ENCODE assay signal across 8 cellular contexts in the genomic region with DNA sequence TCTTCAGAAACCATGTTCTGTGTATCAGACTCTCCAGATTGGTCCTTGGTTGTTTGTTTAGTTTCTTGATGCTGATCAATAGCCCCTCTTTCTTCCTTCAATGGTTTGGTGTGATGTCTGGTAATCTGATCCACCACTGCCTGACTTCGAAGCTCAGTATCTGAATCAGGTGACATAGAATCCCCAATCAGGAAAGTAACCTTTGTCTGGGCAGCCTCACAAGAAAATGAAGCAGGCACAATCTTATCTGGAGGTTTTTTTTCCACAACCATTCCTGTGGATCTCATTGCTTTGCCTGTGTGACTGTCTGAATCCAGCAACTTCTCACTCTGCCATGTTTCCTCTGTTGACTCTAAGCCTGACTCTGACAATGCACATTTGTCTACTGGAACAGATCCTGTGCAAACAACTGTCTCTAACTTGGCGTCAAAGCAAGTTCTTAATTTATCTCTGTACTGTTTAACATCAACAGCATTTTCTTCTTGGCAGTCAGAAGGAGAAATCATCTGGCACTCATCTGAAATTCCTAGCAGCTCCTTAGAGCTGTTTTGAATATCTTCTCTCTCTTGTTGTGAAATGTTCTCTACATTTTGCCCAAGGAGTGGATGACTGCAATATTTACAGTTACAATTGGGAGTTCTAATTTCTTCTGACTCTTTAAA. TPM values are rescaled to one million over a fixed set of nuclear protein-coding genes. Genes with fewer than 3 reads are reported as not detected.
DNase-seq lines count a peak whose midpoint lies in the region; ATAC-seq and TF ChIP-seq lines count a peak whose summit lies in the region.

No MANE protein-coding gene starts in this region.

- H3K9me3 ChIP-seq in PC-3 (ENCODE audit: low read length) (no peaks in the 10 kb centered on the region), neural progenitor cell (ENCODE audit: low read depth) (no peaks in the 10 kb centered on the region), T-helper 17 cell (ENCODE audit: control insufficient read depth, low read length, poor library complexity, severe bottlenecking) (no peaks in the 10 kb centered on the region)

- H3K4me3 ChIP-seq in AG10803 (ENCODE audit: low read length) (no peak overlapping the region; the same call in 1 of the 2 replicates), PC-3 (ENCODE audit: low read length) (no peak overlapping the region), fibroblast of villous mesenchyme (ENCODE audit: low read depth, low read length) (no peak overlapping the region), neural progenitor cell (no peak overlapping the region)

- H3K27ac Mint-ChIP-seq in neural progenitor cell (no peak overlapping the region), T-helper 17 cell (no peak overlapping the region)

- POLR2A ChIA-PET in PC-3 (lab: Charles Lee; ENCODE audit: unreplicated experiment), result no interaction called here

- intact Hi-C loops in PC-3 (cut with micrococcal nuclease), result loop anchor here (10.0 kb wide), 1 partner anchor 77 kb away; no protein-coding TSS in a partner anchor

- H3K27ac ChIP-seq in PC-3 (ENCODE audit: low read length) (no peak overlapping the region), neural progenitor cell (peak overlapping the region; percentile 33)

- no peaks in the 10 kb centered on the region for H3K9me3 Mint-ChIP-seq in neural progenitor cell

- ATAC-seq in PC-3 (peak; percentile 86), T-helper 17 cell (no peak), GM19351 (IDR thresholded peaks at IDR 0.05; ENCODE audit: unreplicated experiment) (no peak)

- BruUV-seq in PC-3 (replicated peaks; lab: Mats Ljungman, UMichigan), result TSS peak; percentile 32

- H3K79me2 ChIP-seq in PC-3 (ENCODE audit: low read length), result no peaks in the 10 kb centered on the region
- H3K79me2 ChIP-seq in neural progenitor cell (ENCODE audit: low read depth), result no peaks in the 10 kb centered on the region

- H3K36me3 Mint-ChIP-seq in neural progenitor cell (peaks cover 32% of the 10 kb centered on the region), T-helper 17 cell (ENCODE audit: low read depth) (peaks cover 11% of the 10 kb centered on the region)

- peaks cover 6% of the 10 kb centered on the region; the same call in 1 of the 2 replicates for H3K36me3 ChIP-seq in PC-3 (ENCODE audit: low read depth, low read length)
- H3K36me3 ChIP-seq in neural progenitor cell, result peaks cover 6% of the 10 kb centered on the region

- H3K4me1 ChIP-seq in PC-3 (ENCODE audit: insufficient read depth, low read length) (no peaks in the 10 kb centered on the region), neural progenitor cell (peaks cover 11% of the 10 kb centered on the region)

- H3K4me3 Mint-ChIP-seq in neural progenitor cell (no peak overlapping the region), T-helper 17 cell (no peak overlapping the region)

- CTCF ChIA-PET in PC-3 (lab: Charles Lee), result no interaction called here

- no peaks in the 10 kb centered on the region for H4K20me1 ChIP-seq in PC-3 (ENCODE audit: low read length)
- H4K20me1 ChIP-seq in neural progenitor cell (ENCODE audit: low read depth), result no peaks in the 10 kb centered on the region

- H3K27me3 Mint-ChIP-seq in neural progenitor cell (ENCODE audit: insufficient read depth, low read depth), result no peaks in the 10 kb centered on the region
- no peaks in the 10 kb centered on the region for H3K27me3 Mint-ChIP-seq in T-helper 17 cell

- H3K4me2 ChIP-seq in PC-3 (ENCODE audit: low read length) (no peak overlapping the region), neural progenitor cell (no peak overlapping the region)

- H3F3A ChIP-seq in PC-3 (ENCODE audit: low read length, unreplicated experiment) (no peaks in the 10 kb centered on the region), neural progenitor cell (ENCODE audit: low read depth) (no peaks in the 10 kb centered on the region)

- no peak overlapping the region for H2AFZ ChIP-seq in PC-3 (ENCODE audit: low read length)
- no peak overlapping the region for H2AFZ ChIP-seq in neural progenitor cell (replicated peaks)

- H3K4me1 Mint-ChIP-seq in neural progenitor cell, result peaks cover 5% of the 10 kb centered on the region
- H3K4me1 Mint-ChIP-seq in T-helper 17 cell, result no peaks in the 10 kb centered on the region

- DNase-seq in AG10803 (ENCODE audit: low read depth), result peak; percentile 98
- DNase-seq in PC-3, result peak; percentile 5
- DNase-seq in fibroblast of villous mesenchyme (ENCODE audit: low read depth), result peak; percentile 94
- peak; percentile 3 for DNase-seq in neural progenitor cell (ENCODE audit: low spot score)
- DNase-seq in DMS53 (lab: John Stamatoyannopoulos, UW), result no peak
- no peak for DNase-seq in NCI-H1105 treated with DMSO at 0.1 percent for 48 hours (lab: John Stamatoyannopoulos, UW)
- DNase-seq in T-helper 17 cell, result no peak

- H3K27me3 ChIP-seq in PC-3 (ENCODE audit: low read length), result no peaks in the 10 kb centered on the region
- H3K27me3 ChIP-seq in neural progenitor cell, result no peaks in the 10 kb centered on the region

- TF ChIP-seq CTCF in AG10803 (conservative IDR thresholded peaks at IDR 0.05; ENCODE audit: low read length) (no peak), PC-3 (conservative IDR thresholded peaks at IDR 0.05; ENCODE audit: low read depth, low read length) (no peak), fibroblast of villous mesenchyme (IDR thresholded peaks at IDR 0.05; ENCODE audit: insufficient read depth, low read depth, low read length) (no peak), neural progenitor cell (IDR thresholded peaks at IDR 0.05) (no peak)

- H3K9ac ChIP-seq in PC-3 (ENCODE audit: low read length) (no peak overlapping the region), neural progenitor cell (no peak overlapping the region)

- no peaks in the 10 kb centered on the region for H3K9me2 ChIP-seq in PC-3 (replicated peaks; ENCODE audit: low read length)

RNA-seq across cellular contexts. Expression of gene RAPGEF6, which starts 37.1 kb away (rescaled TPM):
- total RNA-seq in PC-3 (2014; rRNA removed) (9.7 and 9.8 TPM in 2 replicates), fibroblast of villous mesenchyme (15.8 and 21.6 TPM in 2 replicates), neural progenitor cell (ENCODE audit: low replicate concordance) (15.4 and 18.1 TPM in 2 replicates), T-helper 17 cell (10 to 100 TPM; 60.7 to 68.7 TPM)

Comparison
In these comparisons a context has a peak if more than half of its experiments do, and no peak if none do; other contexts are left out.
1. DNase-seq: peak in AG10803 (single experiment), PC-3 (single experiment), fibroblast of villous mesenchyme (single experiment) and neural progenitor cell (single experiment); none in DMS53 (single experiment), NCI-H1105 treated with DMSO at 0.1 percent for 48 hours (single experiment) and T-helper 17 cell (0 of 3).